In the genomic region with DNA sequence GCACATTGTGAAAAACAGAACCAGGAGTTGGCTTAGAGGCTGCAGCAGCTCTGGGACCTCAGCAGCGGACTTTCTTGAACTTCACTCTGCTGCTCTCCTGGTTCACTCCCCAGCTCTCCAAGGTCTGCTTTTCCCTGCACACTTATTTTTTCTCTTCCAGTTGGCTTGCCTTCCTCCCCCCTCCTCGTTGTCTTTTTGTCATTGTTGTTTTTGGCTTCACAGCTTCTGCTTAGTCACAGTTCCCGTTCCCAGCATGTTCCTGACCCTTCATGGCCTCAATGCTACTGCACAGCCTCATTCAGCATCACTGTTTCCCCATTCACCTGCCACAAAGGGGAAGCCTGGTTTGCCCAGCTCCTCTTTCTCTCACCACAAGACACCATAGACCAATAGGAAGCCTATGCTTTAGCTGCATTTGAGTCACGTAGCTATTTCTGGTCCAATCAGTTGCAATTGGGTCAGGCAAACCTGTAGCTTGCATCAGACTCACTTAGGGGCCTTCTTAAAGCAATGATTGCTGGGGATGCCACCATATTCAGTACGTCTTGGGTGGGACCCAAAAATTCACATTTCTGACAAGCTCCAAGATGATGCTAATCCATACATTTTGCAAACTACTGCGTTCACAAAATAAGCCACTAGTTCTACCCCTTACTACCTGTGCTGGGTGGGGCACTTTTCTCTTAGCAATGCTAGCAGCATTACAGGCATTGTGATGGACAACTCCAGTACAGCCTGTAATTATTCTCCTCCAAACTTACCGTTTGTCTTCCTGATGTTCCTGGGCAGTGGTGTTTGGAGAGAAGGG, we compare ENCODE assay signal across 1 cellular context.
TF ChIP-seq lines count a peak whose summit lies in the region.

No MANE protein-coding gene starts in this region.

TF ChIP-seq in H1, 55 proteins besides CTCF, POLR2A, EP300 and RAD21:
- TF ChIP-seq TAF7 (optimal IDR thresholded peaks at IDR 0.05; ENCODE audit: borderline replicate concordance, low read depth, low read length) (no peak), SUZ12 (IDR thresholded peaks at IDR 0.05; ENCODE audit: low read length) (no peak), SP1 (IDR thresholded peaks at IDR 0.05; ENCODE audit: low read depth, low read length) (no peak), CEBPB (IDR thresholded peaks at IDR 0.05; ENCODE audit: low read depth, low read length) (no peak), CBX8 (IDR thresholded peaks at IDR 0.05; ENCODE audit: borderline replicate concordance, low read depth, low read length) (no peak), EGR1 (IDR thresholded peaks at IDR 0.05; ENCODE audit: borderline replicate concordance, low read depth, low read length) (no peak), BRCA1 (IDR thresholded peaks at IDR 0.05; ENCODE audit: low read depth, low read length) (no peak), KDM5A (IDR thresholded peaks at IDR 0.05; ENCODE audit: low read length) (no peak)
- TF ChIP-seq, protein P1, sequence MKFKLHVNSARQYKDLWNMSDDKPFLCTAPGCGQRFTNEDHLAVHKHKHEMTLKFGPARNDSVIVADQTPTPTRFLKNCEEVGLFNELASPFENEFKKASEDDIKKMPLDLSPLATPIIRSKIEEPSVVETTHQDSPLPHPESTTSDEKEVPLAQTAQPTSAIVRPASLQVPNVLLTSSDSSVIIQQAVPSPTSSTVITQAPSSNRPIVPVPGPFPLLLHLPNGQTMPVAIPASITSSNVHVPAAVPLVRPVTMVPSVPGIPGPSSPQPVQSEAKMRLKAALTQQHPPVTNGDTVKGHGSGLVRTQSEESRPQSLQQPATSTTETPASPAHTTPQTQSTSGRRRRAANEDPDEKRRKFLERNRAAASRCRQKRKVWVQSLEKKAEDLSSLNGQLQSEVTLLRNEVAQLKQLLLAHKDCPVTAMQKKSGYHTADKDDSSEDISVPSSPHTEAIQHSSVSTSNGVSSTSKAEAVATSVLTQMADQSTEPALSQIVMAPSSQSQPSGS (IDR thresholded peaks at IDR 0.05; ENCODE audit: low read length), result no peak
- TF ChIP-seq, protein P2, sequence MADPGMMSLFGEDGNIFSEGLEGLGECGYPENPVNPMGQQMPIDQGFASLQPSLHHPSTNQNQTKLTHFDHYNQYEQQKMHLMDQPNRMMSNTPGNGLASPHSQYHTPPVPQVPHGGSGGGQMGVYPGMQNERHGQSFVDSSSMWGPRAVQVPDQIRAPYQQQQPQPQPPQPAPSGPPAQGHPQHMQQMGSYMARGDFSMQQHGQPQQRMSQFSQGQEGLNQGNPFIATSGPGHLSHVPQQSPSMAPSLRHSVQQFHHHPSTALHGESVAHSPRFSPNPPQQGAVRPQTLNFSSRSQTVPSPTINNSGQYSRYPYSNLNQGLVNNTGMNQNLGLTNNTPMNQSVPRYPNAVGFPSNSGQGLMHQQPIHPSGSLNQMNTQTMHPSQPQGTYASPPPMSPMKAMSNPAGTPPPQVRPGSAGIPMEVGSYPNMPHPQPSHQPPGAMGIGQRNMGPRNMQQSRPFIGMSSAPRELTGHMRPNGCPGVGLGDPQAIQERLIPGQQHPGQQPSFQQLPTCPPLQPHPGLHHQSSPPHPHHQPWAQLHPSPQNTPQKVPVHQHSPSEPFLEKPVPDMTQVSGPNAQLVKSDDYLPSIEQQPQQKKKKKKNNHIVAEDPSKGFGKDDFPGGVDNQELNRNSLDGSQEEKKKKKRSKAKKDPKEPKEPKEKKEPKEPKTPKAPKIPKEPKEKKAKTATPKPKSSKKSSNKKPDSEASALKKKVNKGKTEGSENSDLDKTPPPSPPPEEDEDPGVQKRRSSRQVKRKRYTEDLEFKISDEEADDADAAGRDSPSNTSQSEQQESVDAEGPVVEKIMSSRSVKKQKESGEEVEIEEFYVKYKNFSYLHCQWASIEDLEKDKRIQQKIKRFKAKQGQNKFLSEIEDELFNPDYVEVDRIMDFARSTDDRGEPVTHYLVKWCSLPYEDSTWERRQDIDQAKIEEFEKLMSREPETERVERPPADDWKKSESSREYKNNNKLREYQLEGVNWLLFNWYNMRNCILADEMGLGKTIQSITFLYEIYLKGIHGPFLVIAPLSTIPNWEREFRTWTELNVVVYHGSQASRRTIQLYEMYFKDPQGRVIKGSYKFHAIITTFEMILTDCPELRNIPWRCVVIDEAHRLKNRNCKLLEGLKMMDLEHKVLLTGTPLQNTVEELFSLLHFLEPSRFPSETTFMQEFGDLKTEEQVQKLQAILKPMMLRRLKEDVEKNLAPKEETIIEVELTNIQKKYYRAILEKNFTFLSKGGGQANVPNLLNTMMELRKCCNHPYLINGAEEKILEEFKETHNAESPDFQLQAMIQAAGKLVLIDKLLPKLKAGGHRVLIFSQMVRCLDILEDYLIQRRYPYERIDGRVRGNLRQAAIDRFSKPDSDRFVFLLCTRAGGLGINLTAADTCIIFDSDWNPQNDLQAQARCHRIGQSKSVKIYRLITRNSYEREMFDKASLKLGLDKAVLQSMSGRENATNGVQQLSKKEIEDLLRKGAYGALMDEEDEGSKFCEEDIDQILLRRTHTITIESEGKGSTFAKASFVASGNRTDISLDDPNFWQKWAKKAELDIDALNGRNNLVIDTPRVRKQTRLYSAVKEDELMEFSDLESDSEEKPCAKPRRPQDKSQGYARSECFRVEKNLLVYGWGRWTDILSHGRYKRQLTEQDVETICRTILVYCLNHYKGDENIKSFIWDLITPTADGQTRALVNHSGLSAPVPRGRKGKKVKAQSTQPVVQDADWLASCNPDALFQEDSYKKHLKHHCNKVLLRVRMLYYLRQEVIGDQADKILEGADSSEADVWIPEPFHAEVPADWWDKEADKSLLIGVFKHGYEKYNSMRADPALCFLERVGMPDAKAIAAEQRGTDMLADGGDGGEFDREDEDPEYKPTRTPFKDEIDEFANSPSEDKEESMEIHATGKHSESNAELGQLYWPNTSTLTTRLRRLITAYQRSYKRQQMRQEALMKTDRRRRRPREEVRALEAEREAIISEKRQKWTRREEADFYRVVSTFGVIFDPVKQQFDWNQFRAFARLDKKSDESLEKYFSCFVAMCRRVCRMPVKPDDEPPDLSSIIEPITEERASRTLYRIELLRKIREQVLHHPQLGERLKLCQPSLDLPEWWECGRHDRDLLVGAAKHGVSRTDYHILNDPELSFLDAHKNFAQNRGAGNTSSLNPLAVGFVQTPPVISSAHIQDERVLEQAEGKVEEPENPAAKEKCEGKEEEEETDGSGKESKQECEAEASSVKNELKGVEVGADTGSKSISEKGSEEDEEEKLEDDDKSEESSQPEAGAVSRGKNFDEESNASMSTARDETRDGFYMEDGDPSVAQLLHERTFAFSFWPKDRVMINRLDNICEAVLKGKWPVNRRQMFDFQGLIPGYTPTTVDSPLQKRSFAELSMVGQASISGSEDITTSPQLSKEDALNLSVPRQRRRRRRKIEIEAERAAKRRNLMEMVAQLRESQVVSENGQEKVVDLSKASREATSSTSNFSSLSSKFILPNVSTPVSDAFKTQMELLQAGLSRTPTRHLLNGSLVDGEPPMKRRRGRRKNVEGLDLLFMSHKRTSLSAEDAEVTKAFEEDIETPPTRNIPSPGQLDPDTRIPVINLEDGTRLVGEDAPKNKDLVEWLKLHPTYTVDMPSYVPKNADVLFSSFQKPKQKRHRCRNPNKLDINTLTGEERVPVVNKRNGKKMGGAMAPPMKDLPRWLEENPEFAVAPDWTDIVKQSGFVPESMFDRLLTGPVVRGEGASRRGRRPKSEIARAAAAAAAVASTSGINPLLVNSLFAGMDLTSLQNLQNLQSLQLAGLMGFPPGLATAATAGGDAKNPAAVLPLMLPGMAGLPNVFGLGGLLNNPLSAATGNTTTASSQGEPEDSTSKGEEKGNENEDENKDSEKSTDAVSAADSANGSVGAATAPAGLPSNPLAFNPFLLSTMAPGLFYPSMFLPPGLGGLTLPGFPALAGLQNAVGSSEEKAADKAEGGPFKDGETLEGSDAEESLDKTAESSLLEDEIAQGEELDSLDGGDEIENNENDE (IDR thresholded peaks at IDR 0.05; ENCODE audit: insufficient replicate concordance, low read length), result no peak
